ENCODE assay signal across 16 cellular contexts in genomic region chr1:98322966-98323365, GRCh38.
DNase-seq lines count a peak whose midpoint lies in the region; ATAC-seq, FAIRE-seq and TF ChIP-seq lines count a peak whose summit lies in the region.
"Had no signal": no experiment of that assay in that cellular context is flagged by ENCODE, and none has a peak within 500 bp of the region (broad histone marks: within the 10 kb centered on the region; RNA-seq: fewer than 3 reads in every experiment).

No MANE protein-coding gene starts in this region.

- peak overlapping the region; percentile 99 for H3K27ac Mint-ChIP-seq in astrocyte (ENCODE audit: unreplicated experiment)
- H3K27ac Mint-ChIP-seq in activated CD4-positive, alpha-beta T cell treated with anti-CD3 and anti-CD28 coated beads, Interleukin-2, amount 10 ng/mL, durations not matched to agents 24 days and 14 days: no peak overlapping the region
- H3K27ac Mint-ChIP-seq: activated T-helper 2 cell treated with anti-CD3 and anti-CD28 coated beads, Interferon-gamma antibody, Interleukin-2, Interleukin-4, amounts not matched to agents 10 μg/mL and 5 μg/mL and 100 μg/mL, durations not matched to agents 14 hours and 24 hours and 36 hours; T-helper 17 cell had no signal

- no peak overlapping the region for H2AK9ac ChIP-seq in IMR-90 (replicated peaks; ENCODE audit: low read depth, low read length, poor library complexity)

- no peak overlapping the region for H3K4me3 ChIP-seq in A549
- no peak overlapping the region for H3K4me3 ChIP-seq in IMR-90 (ENCODE audit: insufficient read depth, low read depth, low read length)
- no peak overlapping the region for H3K4me3 ChIP-seq in astrocyte (ENCODE audit: insufficient read depth, low read depth, low read length)
- H3K4me3 ChIP-seq: lung, ovary had no signal

- H3K27me3 ChIP-seq in IMR-90 (ENCODE audit: control insufficient read depth, insufficient read depth, low read length) (no peaks in the 10 kb centered on the region), astrocyte (ENCODE audit: insufficient read depth, low read length) (no peaks in the 10 kb centered on the region)
- H3K27me3 ChIP-seq: ovary had no signal

- H2BK20ac ChIP-seq in IMR-90 (ENCODE audit: low read depth, low read length): peak overlapping the region; percentile 96; the same call in 1 of the 2 replicates

- no peaks in the 10 kb centered on the region for H3K79me2 ChIP-seq in astrocyte (ENCODE audit: insufficient read depth, low read length)

- H3K4ac ChIP-seq in IMR-90 (ENCODE audit: low read depth, low read length): peak overlapping the region; percentile 77; the same call in 1 of the 2 replicates

- dilution Hi-C loops in IMR-90 (cut with HindIII; ENCODE audit: low sequenced_read_pairs, unreplicated experiment): no loop called here

- H3K79me1 ChIP-seq in IMR-90 (ENCODE audit: low read depth in 1 of 2, low read length in 2 of 2): no peaks in the 10 kb centered on the region

- peak overlapping the region; percentile 41 to 93 for H4K8ac ChIP-seq in IMR-90 (ENCODE audit: low read depth in 2 of 2, low read length in 2 of 2)

- no peak overlapping the region for H2AK5ac ChIP-seq in IMR-90 (ENCODE audit: low read depth, low read length)

- H3K4me3 Mint-ChIP-seq in astrocyte (ENCODE audit: unreplicated experiment): no peak overlapping the region
- H3K4me3 Mint-ChIP-seq in activated CD4-positive, alpha-beta T cell treated with anti-CD3 and anti-CD28 coated beads, Interleukin-2, amount 10 ng/mL, durations not matched to agents 24 days and 14 days: no peak overlapping the region

- H3K9ac ChIP-seq in IMR-90 (ENCODE audit: low read depth, low read length) (no peak overlapping the region), astrocyte (ENCODE audit: low read length) (peak overlapping the region; percentile 63)

- TF ChIP-seq RAD21 in A549 (conservative IDR thresholded peaks at IDR 0.05 in 1 of 2, IDR thresholded peaks at IDR 0.05 in 1 of 2) (no peak), IMR-90 (IDR thresholded peaks at IDR 0.05; ENCODE audit: low read length) (no peak)

- H4K91ac ChIP-seq in IMR-90 (ENCODE audit: insufficient read depth, low read depth, low read length): no peak overlapping the region

- H3K36me3 ChIP-seq in IMR-90 (ENCODE audit: control insufficient read depth, insufficient read depth, low read length) (no peaks in the 10 kb centered on the region), astrocyte (ENCODE audit: insufficient read depth, low read length) (no peaks in the 10 kb centered on the region)
- H3K36me3 ChIP-seq: ovary had no signal

- H3K18ac ChIP-seq in IMR-90 (ENCODE audit: low read depth, low read length): no peak overlapping the region

- no peak overlapping the region for H3K23ac ChIP-seq in IMR-90 (ENCODE audit: low read depth, low read length)

- H3K27me3 Mint-ChIP-seq in astrocyte (ENCODE audit: low read depth, unreplicated experiment): no peaks in the 10 kb centered on the region
- peaks cover 5% of the 10 kb centered on the region for H3K27me3 Mint-ChIP-seq in activated CD4-positive, alpha-beta T cell treated with anti-CD3 and anti-CD28 coated beads, Interleukin-2, amount 10 ng/mL, durations not matched to agents 24 days and 14 days
- H3K27me3 Mint-ChIP-seq: T-helper 17 cell had no signal

- no peak overlapping the region for H3K14ac ChIP-seq in IMR-90 (replicated peaks; ENCODE audit: low read depth, low read length)

- H3K4me2 ChIP-seq in A549 (peak overlapping the region; percentile 83), IMR-90 (ENCODE audit: low read depth, low read length) (peak overlapping the region; percentile 47), astrocyte (ENCODE audit: low read length) (peak overlapping the region; percentile 70)

- no peak for DNase-seq in A549 (ENCODE audit: low read depth in 1 of 2, low spot score in 1 of 2)
- DNase-seq in IMR-90: peak; percentile 28
- DNase-seq in astrocyte (ENCODE audit: low read depth): peak; percentile 65
- DNase-seq in kidney tubule cell (ENCODE audit: low spot score): peak; percentile 22
- DNase-seq in activated CD4-positive, alpha-beta T cell treated with anti-CD3 and anti-CD28 coated beads, Interleukin-2, amount 10 ng/mL, durations not matched to agents 24 days and 14 days: no peak
- no peak for DNase-seq in stimulated activated CD8-positive, alpha-beta memory T cell treated with anti-CD3 and anti-CD28 coated beads, Interleukin-4, amount 100 ng/mL, for 48 hours
- DNase-seq: activated CD4-positive, alpha-beta T cell treated with anti-CD3 and anti-CD28 coated beads, Interleukin-2, amount 50 U/mL, for 48 hours; NCI-H2227 treated with DMSO at 0.1 percent for 48 hours; ovary; T-helper 17 cell had no signal

- BruUV-seq in IMR-90 (replicated peaks; lab: Mats Ljungman, UMichigan): no TSS peak

- H4K20me1 ChIP-seq in IMR-90 (ENCODE audit: insufficient read depth, low read length) (no peaks in the 10 kb centered on the region), astrocyte (ENCODE audit: insufficient read depth, low read length) (no peaks in the 10 kb centered on the region)

- H2BK15ac ChIP-seq in IMR-90 (ENCODE audit: low read depth, low read length): peak overlapping the region; percentile 67; the same call in 1 of the 3 replicates

- peak overlapping the region; percentile 81 for H2BK5ac ChIP-seq in IMR-90 (ENCODE audit: low read depth, low read length, poor library complexity, severe bottlenecking)

- no peaks in the 10 kb centered on the region for H3K9me3 Mint-ChIP-seq in astrocyte (ENCODE audit: unreplicated experiment)
- peaks cover 5% of the 10 kb centered on the region for H3K9me3 Mint-ChIP-seq in activated CD4-positive, alpha-beta T cell treated with anti-CD3 and anti-CD28 coated beads, Interleukin-2, amount 10 ng/mL, durations not matched to agents 24 days and 14 days
- H3K9me3 Mint-ChIP-seq: activated T-helper 2 cell treated with anti-CD3 and anti-CD28 coated beads, Interferon-gamma antibody, Interleukin-2, Interleukin-4, amounts not matched to agents 10 μg/mL and 5 μg/mL and 100 μg/mL, durations not matched to agents 14 hours and 24 hours and 36 hours had no signal

- H3K4me1 ChIP-seq in A549 (peaks cover 45% of the 10 kb centered on the region), IMR-90 (ENCODE audit: control insufficient read depth, insufficient read depth, low read length) (peaks cover 18% of the 10 kb centered on the region), astrocyte (ENCODE audit: insufficient read depth, low read length) (peaks cover 46% of the 10 kb centered on the region)

- intact Hi-C loops in IMR-90 (cut with micrococcal nuclease): loop anchor here (5.0 kb wide), 2 partner anchors 121 to 271 kb away; no protein-coding TSS in a partner anchor
- intact Hi-C loops in activated CD4-positive, alpha-beta T cell treated with anti-CD3 and anti-CD28 coated beads, Interleukin-2, amount 10 ng/mL, durations not matched to agents 24 days and 14 days (cut with micrococcal nuclease): no loop called here

- no peaks in the 10 kb centered on the region for H3K36me3 Mint-ChIP-seq in astrocyte (ENCODE audit: low read depth, unreplicated experiment)
- no peaks in the 10 kb centered on the region for H3K36me3 Mint-ChIP-seq in activated CD4-positive, alpha-beta T cell treated with anti-CD3 and anti-CD28 coated beads, Interleukin-2, amount 10 ng/mL, durations not matched to agents 24 days and 14 days (ENCODE audit: low read depth)

- H3K9me3 ChIP-seq in A549: 0 out of 3 replicates have a peak, but pooled peaks cover 3% of the 10 kb centered on the region
- H3K9me3 ChIP-seq in IMR-90 (ENCODE audit: control insufficient read depth, insufficient read depth, low read length): no peaks in the 10 kb centered on the region
- H3K9me3 ChIP-seq in astrocyte (ENCODE audit: insufficient read depth, low read depth, low read length): no peaks in the 10 kb centered on the region
- H3K9me3 ChIP-seq: ovary had no signal

- WGBS in A549 (ENCODE audit: missing lambda C conversion rate): 35% methylated on average over 1 of the region's 1 CpG
- no CpG with 5 or more reads among the region's 1 CpG for WGBS in IMR-90 (ENCODE audit: extremely low coverage in 2 of 2, insufficient read length in 1 of 2), 2 experiments

- CTCF ChIA-PET in A549 (lab: Yijun Ruan, JAX): no interaction called here
- CTCF ChIA-PET in IMR-90 (lab: Yijun Ruan, JAX): no interaction called here

- TF ChIP-seq POLR2A in A549 (IDR thresholded peaks at IDR 0.05; ENCODE audit: low read length) (no peak), IMR-90 (IDR thresholded peaks at IDR 0.05; ENCODE audit: low read depth, low read length) (no peak)

- peak overlapping the region; percentile 90; the same call in 1 of the 2 replicates for H2BK120ac ChIP-seq in IMR-90 (ENCODE audit: low read depth, low read length)

- no peak for TF ChIP-seq EP300 in A549 (IDR thresholded peaks at IDR 0.05)

- FAIRE-seq in A549 (lab: Jason Lieb, UNC): no peak
- FAIRE-seq in astrocyte (lab: Jason Lieb, UNC): no peak
- FAIRE-seq: A204.1, D721Med had no signal

- H4K5ac ChIP-seq in IMR-90 (ENCODE audit: low read depth, low read length): peak overlapping the region; percentile 49; the same call in 1 of the 2 replicates

- H2AFZ ChIP-seq in IMR-90 (replicated peaks; ENCODE audit: low read length, poor library complexity): no peak overlapping the region
- H2AFZ ChIP-seq in astrocyte (ENCODE audit: low read depth, low read length): no peak overlapping the region

- peak overlapping the region; percentile 56; the same call in 1 of the 2 replicates for H3K56ac ChIP-seq in IMR-90 (ENCODE audit: extremely low read depth, insufficient read depth, low read length)

- H3K9me1 ChIP-seq in IMR-90 (ENCODE audit: insufficient read depth, low read length): peaks cover 4% of the 10 kb centered on the region

- TF ChIP-seq CTCF in A549 (IDR thresholded peaks at IDR 0.05): no peak
- TF ChIP-seq CTCF in IMR-90 (conservative IDR thresholded peaks at IDR 0.05; ENCODE audit: low read depth, low read length): no peak
- no peak for TF ChIP-seq CTCF in astrocyte (IDR thresholded peaks at IDR 0.05; ENCODE audit: insufficient read depth, low read depth, low read length)

- peaks cover 49% of the 10 kb centered on the region for H3K4me1 Mint-ChIP-seq in astrocyte (ENCODE audit: low read depth, unreplicated experiment)
- H3K4me1 Mint-ChIP-seq in activated CD4-positive, alpha-beta T cell treated with anti-CD3 and anti-CD28 coated beads, Interleukin-2, amount 10 ng/mL, durations not matched to agents 24 days and 14 days: peaks cover 12% of the 10 kb centered on the region

- ATAC-seq in A549: no peak
- no peak for ATAC-seq in IMR-90 (ENCODE audit: low read depth)
- no peak for ATAC-seq in GM21717 (IDR thresholded peaks at IDR 0.05; ENCODE audit: unreplicated experiment)
- no peak for ATAC-seq in HG03196 (IDR thresholded peaks at IDR 0.05; ENCODE audit: unreplicated experiment)
- ATAC-seq: T-helper 17 cell had no signal

- peak overlapping the region; percentile 94 to 98 for H3K27ac ChIP-seq in A549
- no peak overlapping the region; the same call in 1 of the 2 replicates for H3K27ac ChIP-seq in IMR-90 (ENCODE audit: insufficient read depth, low read length)
- peak overlapping the region; percentile 88 for H3K27ac ChIP-seq in astrocyte (ENCODE audit: low read depth, low read length)
- H3K27ac ChIP-seq: ovary had no signal

- POLR2A ChIA-PET in A549 (lab: Yijun Ruan, JAX): no interaction called here
- POLR2A ChIA-PET in IMR-90 (lab: Charles Lee; ENCODE audit: unreplicated experiment): no interaction called here

- in situ Hi-C loops in IMR-90 (cut with MboI; ENCODE audit: low sequenced_read_pairs): no loop called here

TF ChIP-seq in A549, 52 proteins besides CTCF, POLR2A, EP300 and RAD21 (continues in another document):
- TF ChIP-seq CEBPB (IDR thresholded peaks at IDR 0.05): no peak

Comparison
In these comparisons a context has a peak if more than half of its experiments do, and no peak if none do; other contexts are left out.
1. DNase-seq: peak in IMR-90 (single experiment), astrocyte (single experiment) and kidney tubule cell (single experiment); none in A549 (0 of 2), activated CD4-positive, alpha-beta T cell treated with anti-CD3 and anti-CD28 coated beads, Interleukin-2, amount 10 ng/mL, durations not matched to agents 24 days and 14 days (single experiment) and stimulated activated CD8-positive, alpha-beta memory T cell treated with anti-CD3 and anti-CD28 coated beads, Interleukin-4, amount 100 ng/mL, for 48 hours (single experiment).
2. Peak in every context shown above with its lines, with median percentiles within 50 percentile points of each other: H3K4me2 ChIP-seq.